1 cellular context compared by ENCODE assay signal in genomic region chr16:13331918-13332317, GRCh38.
TF ChIP-seq lines count a peak whose summit lies in the region.

No MANE protein-coding gene starts in this region.

TF ChIP-seq in H1, 55 proteins besides CTCF, POLR2A, EP300 and RAD21:
- TF ChIP-seq SP2 (IDR thresholded peaks at IDR 0.05; ENCODE audit: low read length), result no peak
- TF ChIP-seq BRCA1 (IDR thresholded peaks at IDR 0.05; ENCODE audit: low read depth, low read length), result no peak
- TF ChIP-seq GTF2F1 (IDR thresholded peaks at IDR 0.05; ENCODE audit: borderline replicate concordance, low read depth, low read length), result no peak
- no peak for TF ChIP-seq TAF7 (optimal IDR thresholded peaks at IDR 0.05; ENCODE audit: borderline replicate concordance, low read depth, low read length)
TF ChIP-seq in H1: peak in this region for 0.
